In genomic region chr17:8436169-8436932, GRCh38 we compare ENCODE assay signal across 8 cellular contexts. TPM values are rescaled to one million over a fixed set of nuclear protein-coding genes. Genes with fewer than 3 reads are reported as not detected.
A peak's percentile ranks its signal among the peaks of the same experiment; 100 is the strongest.
DNase-seq lines count a peak whose midpoint lies in the region; ATAC-seq and TF ChIP-seq lines count a peak whose summit lies in the region.

No MANE protein-coding gene starts in this region.

- H2AFZ ChIP-seq in SU-DHL-6 (ENCODE audit: low read depth, low read length, severe bottlenecking): peak overlapping the region; percentile 88

- H3K27me3 ChIP-seq in SU-DHL-6 (ENCODE audit: low read length) (no peaks in the 10 kb centered on the region), right cardiac atrium (ENCODE audit: control insufficient read depth, insufficient read depth) (no peaks in the 10 kb centered on the region), aorta (ENCODE audit: control insufficient read depth in 1 of 2, insufficient read depth in 2 of 2, low read length in 1 of 2) (no peaks in the 10 kb centered on the region)

- peak overlapping the region; percentile 74 for H3K4me3 ChIP-seq in SU-DHL-6 (ENCODE audit: insufficient read depth, low read length, poor library complexity, severe bottlenecking)
- peak overlapping the region; percentile 67 for H3K4me3 ChIP-seq in right cardiac atrium (ENCODE audit: low read length)
- peak overlapping the region; percentile 63 to 92 for H3K4me3 ChIP-seq in aorta (ENCODE audit: low read length in 2 of 2)

- intact Hi-C loops in right cardiac atrium (cut with DNase I) (no loop called here), aorta (cut with DNase I) (loop anchor here in 1 of 2 donors (5.0 to 10.0 kb wide), 2 partner anchors 48 to 186 kb away; no protein-coding TSS in a partner anchor)

- H3K36me3 ChIP-seq in SU-DHL-6 (ENCODE audit: low read length) (no peaks in the 10 kb centered on the region), aorta (ENCODE audit: control insufficient read depth in 1 of 2, insufficient read depth in 2 of 2, low read length in 1 of 2) (no peaks in the 10 kb centered on the region)

- H3K27ac ChIP-seq in SU-DHL-6 (ENCODE audit: low read depth, low read length): peak overlapping the region; percentile 82
- H3K27ac ChIP-seq in right cardiac atrium (ENCODE audit: low read length): peak overlapping the region; percentile 88
- peak overlapping the region; percentile 94 to 99 for H3K27ac ChIP-seq in aorta (ENCODE audit: low read depth in 1 of 2, low read length in 2 of 2)

- H3K9me3 ChIP-seq in SU-DHL-6 (ENCODE audit: insufficient read depth, low read length) (no peaks in the 10 kb centered on the region), right cardiac atrium (ENCODE audit: control insufficient read depth, low read length) (no peaks in the 10 kb centered on the region), aorta (ENCODE audit: control insufficient read depth, low read length) (no peaks in the 10 kb centered on the region)

- H3K4me1 ChIP-seq in right cardiac atrium (ENCODE audit: control insufficient read depth, insufficient read depth, low read length): no peaks in the 10 kb centered on the region
- H3K4me1 ChIP-seq in aorta (ENCODE audit: control insufficient read depth in 1 of 2, insufficient read depth in 2 of 2, low read length in 2 of 2): peaks cover 0 to 8% of the 10 kb centered on the region in 2 donors

- peaks cover 52% of the 10 kb centered on the region for H3K79me2 ChIP-seq in SU-DHL-6 (ENCODE audit: insufficient read depth, low read length)

- H3K9me2 ChIP-seq in SU-DHL-6 (replicated peaks; ENCODE audit: insufficient read depth, low read length): no peaks in the 10 kb centered on the region

- ATAC-seq in GM21390 (IDR thresholded peaks at IDR 0.05; ENCODE audit: unreplicated experiment): peak; percentile 50
- peak; percentile 77 to 78 for ATAC-seq in right cardiac atrium
- ATAC-seq in aorta (ENCODE audit: low FRiP score): peak; percentile 85

- no peak for TF ChIP-seq CTCF in SU-DHL-6 (IDR thresholded peaks at IDR 0.05; ENCODE audit: insufficient read depth, low read length, poor library complexity, severe bottlenecking)

- peak overlapping the region; percentile 95 for H3K9ac ChIP-seq in SU-DHL-6 (ENCODE audit: low read length)

- H3F3A ChIP-seq in SU-DHL-6 (ENCODE audit: insufficient read depth): no peaks in the 10 kb centered on the region; the same call in 1 of the 2 replicates

- under 1% methylated on average over 44 of the region's 44 CpGs for whole genome bisulfite sequencing in right cardiac atrium
- 0 to 1% methylated on average over 42 to 44 of the region's 44 CpGs for WGBS in aorta, 2 donors

- DNase-seq in DMS 273 treated with DMSO at 0.1 percent for 48 hours (lab: John Stamatoyannopoulos, UW) (peak; percentile 2), HUDEP-2 (lab: John Stamatoyannopoulos, UW; ENCODE audit: unreplicated experiment in 76 of 76) (peak in 50 of 76 experiments; percentile 8 to 75 (median 44)), amniotic epithelial cell (ENCODE audit: low read depth) (peak; percentile 33), right cardiac atrium (peak; percentile 73 to 88 (median 87)), renal cortical epithelial cell (ENCODE audit: low read depth) (peak; percentile 31), aorta (peak; percentile 83 to 92)

- 0 out of 2 replicates have a peak, but pooled peaks cover 10% of the 10 kb centered on the region for H4K20me1 ChIP-seq in SU-DHL-6 (ENCODE audit: low read depth, low read length)

- peak overlapping the region; percentile 100 for H3K4me2 ChIP-seq in SU-DHL-6 (ENCODE audit: low read depth, low read length, poor library complexity, severe bottlenecking)

RNA-seq across cellular contexts. Expression of gene NDEL1, which starts 0.7 kb away (rescaled TPM):
- total RNA-seq in right cardiac atrium: 10 to 100 TPM; 30.9 to 45.2 (median 32.4) TPM
- polyA plus RNA-seq in right cardiac atrium: 27.3 TPM
- total RNA-seq in renal cortical epithelial cell: 31.8 and 38.0 TPM in 2 replicates
- 100 to 1,000 TPM; 110 to 135 TPM for total RNA-seq in aorta
- polyA plus RNA-seq in aorta: 10 to 100 TPM; 52.3 to 79.3 TPM

RNA-seq across cellular contexts. Expression of gene RNF222, which starts 38.7 kb away (rescaled TPM):
- total RNA-seq in right cardiac atrium: not detected
- polyA plus RNA-seq in right cardiac atrium: not detected
- not detected in 2 replicates for total RNA-seq in renal cortical epithelial cell
- total RNA-seq in aorta: not detected
- polyA plus RNA-seq in aorta: not detected

RNA-seq across cellular contexts. Expression of gene RPL26, which starts 53.4 kb away (rescaled TPM):
- total RNA-seq in right cardiac atrium: 1,000 to 10,000 TPM in 3 of 4 donors, 100 to 1,000 TPM in 1; 912 to 1,167 (median 1,065) TPM
- polyA plus RNA-seq in right cardiac atrium: 2,058 TPM
- total RNA-seq in renal cortical epithelial cell: 4,087 and 4,717 TPM in 2 replicates
- total RNA-seq in aorta: 1,000 to 10,000 TPM; 1,055 to 1,238 TPM
- 1,000 to 10,000 TPM; 3,230 to 6,952 TPM for polyA plus RNA-seq in aorta

Comparison
In these comparisons a context has a peak if more than half of its experiments do, and no peak if none do; other contexts are left out.
1. Peak in every context shown above with its lines: DNase-seq, ATAC-seq, H3K4me3 ChIP-seq and H3K27ac ChIP-seq.
2. DNase-seq: peak in every context shown above with its lines; median percentile 88 in aorta; 87 in right cardiac atrium; 44 in HUDEP-2; 33 in amniotic epithelial cell; 31 in renal cortical epithelial cell; 2 in DMS 273 treated with DMSO at 0.1 percent for 48 hours.